1 cellular context compared by ENCODE assay signal in genomic region chr1:156644146-156644545, GRCh38.
TF ChIP-seq lines count a peak whose summit lies in the region.

No MANE protein-coding gene starts in this region.

TF ChIP-seq in IMR-90, 13 proteins besides CTCF, POLR2A, EP300 and RAD21:
- TF ChIP-seq BHLHE40 (IDR thresholded peaks at IDR 0.05; ENCODE audit: low read depth, low read length) (no peak), RCOR1 (IDR thresholded peaks at IDR 0.05; ENCODE audit: insufficient replicate concordance, low read length) (no peak), MAZ (IDR thresholded peaks at IDR 0.05; ENCODE audit: borderline replicate concordance, low read depth, low read length) (no peak), RFX5 (IDR thresholded peaks at IDR 0.05; ENCODE audit: low read depth, low read length) (no peak), ELK1 (IDR thresholded peaks at IDR 0.05; ENCODE audit: borderline replicate concordance, low read depth, low read length) (no peak), MXI1 (IDR thresholded peaks at IDR 0.05; ENCODE audit: borderline replicate concordance, low read depth, low read length) (no peak), SMC3 (IDR thresholded peaks at IDR 0.05; ENCODE audit: low read depth, low read length) (no peak), CEBPB (IDR thresholded peaks at IDR 0.05; ENCODE audit: low read depth, low read length) (no peak), USF2 (IDR thresholded peaks at IDR 0.05; ENCODE audit: low read depth, low read length) (no peak), MAFK (IDR thresholded peaks at IDR 0.05; ENCODE audit: low read depth, low read length) (no peak), NFE2L2 (IDR thresholded peaks at IDR 0.05; ENCODE audit: low read depth, low read length) (no peak), FOS (IDR thresholded peaks at IDR 0.05; ENCODE audit: low read depth, low read length) (no peak), CHD1 (IDR thresholded peaks at IDR 0.05; ENCODE audit: low read depth, low read length) (no peak)
